In the genomic region with DNA sequence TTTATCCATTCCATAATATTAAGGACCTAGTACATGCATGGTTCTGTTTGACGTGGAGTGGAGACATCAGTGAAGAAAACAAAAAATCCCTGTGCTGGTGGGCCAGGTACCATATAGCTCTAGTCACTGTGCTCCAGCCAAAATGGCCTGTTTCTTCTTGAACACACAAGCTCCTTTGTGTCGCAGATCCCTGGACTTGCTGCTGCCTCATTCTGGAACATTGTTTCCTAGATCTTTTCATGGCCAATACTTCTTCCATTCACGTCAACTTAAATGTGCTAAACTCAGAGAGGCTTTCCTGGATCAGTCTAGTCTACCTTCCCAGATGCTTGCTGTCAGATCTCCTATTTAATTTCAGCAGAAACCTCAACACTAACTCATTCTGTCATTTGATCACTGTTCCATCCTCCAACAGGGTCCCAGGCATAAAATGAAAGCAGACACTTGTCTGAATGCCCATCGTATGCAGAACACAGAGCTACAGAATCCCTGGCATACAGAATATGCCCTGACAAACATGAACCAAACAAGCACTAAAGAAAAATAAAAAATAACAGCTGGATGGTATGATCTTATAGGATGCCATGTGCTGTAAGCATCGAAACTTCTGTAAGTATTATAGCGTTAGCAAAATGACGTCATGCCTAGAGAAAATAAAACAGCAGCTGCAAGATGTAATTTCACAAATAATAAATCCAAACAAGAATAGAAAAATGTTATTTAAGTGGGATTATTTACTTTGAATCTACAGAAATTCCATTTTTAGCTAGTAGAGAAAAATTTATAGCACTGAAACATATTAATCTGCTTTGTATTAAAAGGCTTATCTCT, we compare ENCODE assay signal across 14 cellular contexts.
"Had no signal": no experiment of that assay in that cellular context is flagged by ENCODE, and none has a peak within 500 bp of the region (broad histone marks: within the 10 kb centered on the region; RNA-seq: fewer than 3 reads in every experiment).

No MANE protein-coding gene starts in this region.

- H3K4me3 ChIP-seq: breast epithelium, lower lobe of right lung, neural progenitor cell, pancreas, SK-N-MC, transverse colon had no signal

- H3K4me1 ChIP-seq: breast epithelium, lower lobe of right lung, neural progenitor cell, pancreas, transverse colon had no signal

- DNase-seq: activated CD4-positive, alpha-beta T cell treated with anti-CD3 and anti-CD28 coated beads, Interleukin-2, amount 10 ng/mL, durations not matched to agents 7 days and 5 days; activated naive CD4-positive, alpha-beta T cell; aorta; erythroblast; lower lobe of right lung; pancreas; stimulated activated CD4-positive, alpha-beta T cell treated with anti-CD3 and anti-CD28 coated beads, Interleukin-2, amount 100 ng/mL, for 48 hours; T-cell; T-helper 9 cell; transverse colon had no signal

- H3K36me3 ChIP-seq: breast epithelium, lower lobe of right lung, neural progenitor cell, pancreas, transverse colon had no signal

- H3K9ac ChIP-seq: neural progenitor cell had no signal

- H3K9me3 ChIP-seq: breast epithelium, lower lobe of right lung, pancreas, transverse colon had no signal

- H3K27me3 ChIP-seq: breast epithelium, neural progenitor cell, pancreas, transverse colon had no signal

- H3K27ac ChIP-seq: breast epithelium, lower lobe of right lung, neural progenitor cell, pancreas, SK-N-MC, transverse colon had no signal

- H2AFZ ChIP-seq: neural progenitor cell had no signal

- H3K4me2 ChIP-seq: neural progenitor cell had no signal

- ATAC-seq: lower lobe of right lung; pancreas; stimulated activated memory B cell treated with anti-CD40 and anti-IgM and Interleukin-4, amounts not matched to agents 10 μg/mL and 1 μg/mL and 100 μg/mL, for 72 hours; T-cell had no signal
